Comparison of ENCODE assay signal across 8 cellular contexts in genomic region chr1:30748098-30748698, GRCh38.
DNase-seq lines count a peak whose midpoint lies in the region; ATAC-seq and TF ChIP-seq lines count a peak whose summit lies in the region.

No MANE protein-coding gene starts in this region.

- peak overlapping the region; percentile 81 to 88 for H3K4me3 Mint-ChIP-seq in stimulated activated naive B cell treated with anti-CD40 and anti-IgM and Interleukin-4, amounts not matched to agents 10 μg/mL and 1 μg/mL and 100 μg/mL, for 72 hours

- peak; percentile 30 for DNase-seq in NCI-H146 (lab: John Stamatoyannopoulos, UW)
- no peak for DNase-seq in NCI-H146 treated with DMSO at 0.1 percent for 48 hours (lab: John Stamatoyannopoulos, UW; ENCODE audit: unreplicated experiment)
- DNase-seq in NCI-H526 (lab: John Stamatoyannopoulos, UW): peak; percentile 92 to 97
- DNase-seq in erythroblast (lab: John Stamatoyannopoulos, UW): peak; percentile 23 to 31
- no peak for DNase-seq in stimulated activated naive B cell treated with anti-CD40 and anti-IgM and Interleukin-4, amounts not matched to agents 10 μg/mL and 1 μg/mL and 100 μg/mL, for 72 hours
- DNase-seq in GDM1 (lab: John Stamatoyannopoulos, UW): no peak
- DNase-seq in iPS-NIHi7 (ENCODE audit: extremely low spot score): no peak
- DNase-seq in NCI-H128 (lab: John Stamatoyannopoulos, UW; ENCODE audit: unreplicated experiment): no peak

- TF ChIP-seq POLR2A in erythroblast (IDR thresholded peaks at IDR 0.05; ENCODE audit: low read length): peak; percentile 39

- peaks cover 72 to 94% of the 10 kb centered on the region in 2 donors for H3K36me3 Mint-ChIP-seq in stimulated activated naive B cell treated with anti-CD40 and anti-IgM and Interleukin-4, amounts not matched to agents 10 μg/mL and 1 μg/mL and 100 μg/mL, for 72 hours

- peaks cover 85 to 100% of the 10 kb centered on the region in 2 donors for H3K4me1 Mint-ChIP-seq in stimulated activated naive B cell treated with anti-CD40 and anti-IgM and Interleukin-4, amounts not matched to agents 10 μg/mL and 1 μg/mL and 100 μg/mL, for 72 hours

- H3K27me3 Mint-ChIP-seq in stimulated activated naive B cell treated with anti-CD40 and anti-IgM and Interleukin-4, amounts not matched to agents 10 μg/mL and 1 μg/mL and 100 μg/mL, for 72 hours: no peaks in the 10 kb centered on the region

- H3K27ac Mint-ChIP-seq in stimulated activated naive B cell treated with anti-CD40 and anti-IgM and Interleukin-4, amounts not matched to agents 10 μg/mL and 1 μg/mL and 100 μg/mL, for 72 hours: peak overlapping the region; percentile 100

- H3K9me3 Mint-ChIP-seq in stimulated activated naive B cell treated with anti-CD40 and anti-IgM and Interleukin-4, amounts not matched to agents 10 μg/mL and 1 μg/mL and 100 μg/mL, for 72 hours: no peaks in the 10 kb centered on the region

- peak; percentile 2 to 4 for ATAC-seq in stimulated activated naive B cell treated with anti-CD40 and anti-IgM and Interleukin-4, amounts not matched to agents 10 μg/mL and 1 μg/mL and 100 μg/mL, for 72 hours (replicated peaks)

Comparison
In these comparisons a context has a peak if more than half of its experiments do, and no peak if none do; other contexts are left out.
1. DNase-seq: peak in NCI-H146 (single experiment), NCI-H526 (2 of 2) and erythroblast (2 of 2); none in NCI-H146 treated with DMSO at 0.1 percent for 48 hours (single experiment), stimulated activated naive B cell treated with anti-CD40 and anti-IgM and Interleukin-4, amounts not matched to agents 10 μg/mL and 1 μg/mL and 100 μg/mL, for 72 hours (single experiment), GDM1 (single experiment), iPS-NIHi7 (single experiment) and NCI-H128 (single experiment).